In the genomic region with DNA sequence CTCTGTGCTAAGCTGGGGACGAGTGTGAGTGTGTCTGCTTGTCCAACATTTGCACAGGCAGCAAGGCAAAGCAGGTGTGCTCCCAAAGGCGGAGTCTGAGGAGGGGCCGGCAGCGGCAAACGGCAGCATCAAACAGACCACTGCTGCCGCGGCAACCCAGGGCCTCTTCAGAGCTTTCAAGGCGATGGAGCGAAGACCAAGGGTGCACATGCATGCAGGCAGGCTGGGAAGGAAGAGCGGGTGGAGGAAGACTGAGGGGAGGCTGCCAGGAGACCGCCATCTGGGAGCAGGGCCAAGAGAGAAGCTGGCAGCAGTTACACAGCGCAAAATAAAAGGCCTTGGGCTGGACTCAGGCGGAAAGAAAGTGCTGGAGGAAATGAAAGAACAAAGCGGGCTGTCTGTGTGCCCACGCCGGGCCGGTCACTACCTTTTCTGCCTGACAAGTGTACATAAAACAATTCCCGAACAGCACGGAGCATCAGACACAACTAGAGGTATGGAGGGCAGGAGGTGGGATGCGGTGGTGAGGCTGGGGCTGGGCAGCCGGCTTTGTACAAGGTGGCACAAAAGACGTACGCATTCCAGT, we compare ENCODE assay signal across 8 cellular contexts.
DNase-seq lines count a peak whose midpoint lies in the region; ATAC-seq and TF ChIP-seq lines count a peak whose summit lies in the region.

No MANE protein-coding gene starts in this region.

- ATAC-seq in GM21390 (IDR thresholded peaks at IDR 0.05; ENCODE audit: unreplicated experiment) = no peak
- no peak for ATAC-seq in GM18868 (IDR thresholded peaks at IDR 0.05; ENCODE audit: unreplicated experiment)

- POLR2A ChIA-PET in HEK293 (lab: Yijun Ruan, JAX) = interaction anchor here (1.9 kb wide), 1 partner anchor 9 kb away, joined by 5 read pairs; the partner anchor contains the start of gene TIMM22

- H3K36me3 ChIP-seq in HEK293 (ENCODE audit: control insufficient read depth in 2 of 2, insufficient read depth in 1 of 2, low read length in 2 of 2) = peaks cover 7 to 96% of the 10 kb centered on the region in 2 experiments

- CTCF ChIA-PET in HEK293 (lab: Yijun Ruan, JAX) = interaction anchor here (1.2 to 1.6 kb wide), 2 partner anchors 22 to 51 kb away, joined by 3 to 7 read pairs; no protein-coding TSS in a partner anchor

- peaks cover 4% of the 10 kb centered on the region; the same call in 1 of the 2 replicates for H3K4me1 ChIP-seq in HEK293 (ENCODE audit: control insufficient read depth, insufficient read depth, low read length)

- H3K9me3 ChIP-seq in HEK293 (ENCODE audit: control insufficient read depth, insufficient read depth, low read depth, low read length) = no peaks in the 10 kb centered on the region

- H3K4me3 ChIP-seq in HEK293 (ENCODE audit: low read depth, low read length) = no peak overlapping the region

- TF ChIP-seq CTCF in HEK293 (tag by site-specific recombination; IDR thresholded peaks at IDR 0.05) = no peak

- DNase-seq in SW480 (ENCODE audit: low spot score) (peak; percentile 48), globus pallidus (ENCODE audit: low spot score) (peak; percentile 80), putamen (ENCODE audit: low spot score) (peak; percentile 77), T1000 (lab: John Stamatoyannopoulos, UW) (no peak), SKM-1 treated with dmso at 0.1 percent for 144 hours (lab: John Stamatoyannopoulos, UW; ENCODE audit: unreplicated experiment) (no peak)

- peak overlapping the region; percentile 37; the same call in 1 of the 2 replicates for H3K27ac ChIP-seq in HEK293 (ENCODE audit: extremely low read depth, low read depth, low read length)

TF ChIP-seq in HEK293, 187 proteins besides CTCF, POLR2A, EP300 and RAD21:
- no peak for TF ChIP-seq KLF16 (tag by site-specific recombination; IDR thresholded peaks at IDR 0.05)
- TF ChIP-seq ZNF133 (tag by site-specific recombination; IDR thresholded peaks at IDR 0.05) = peak; percentile 51; the same call in 1 of the 2 replicates
- no peak for TF ChIP-seq ZNF670 (tag by site-specific recombination; IDR thresholded peaks at IDR 0.05; ENCODE audit: low read depth)
- TF ChIP-seq KLF7 (tag by site-specific recombination; IDR thresholded peaks at IDR 0.05; ENCODE audit: borderline replicate concordance) = no peak
- TF ChIP-seq ZNF239 (tag by site-specific recombination; IDR thresholded peaks at IDR 0.05) = no peak
- peak; percentile 28; the same call in 1 of the 2 replicates for TF ChIP-seq MYNN (tag by site-specific recombination; IDR thresholded peaks at IDR 0.05; ENCODE audit: borderline replicate concordance)
- TF ChIP-seq ZFP69B (tag by site-specific recombination; IDR thresholded peaks at IDR 0.05) = no peak
- TF ChIP-seq GLI4 (tag by site-specific recombination; IDR thresholded peaks at IDR 0.05) = no peak
- TF ChIP-seq HOXA7 (CRISPR knock-in tag; IDR thresholded peaks at IDR 0.05; ENCODE audit: borderline replicate concordance) = no peak
- TF ChIP-seq ZNF202 (tag by site-specific recombination; IDR thresholded peaks at IDR 0.05; ENCODE audit: borderline replicate concordance) = no peak
- peak; percentile 75 for TF ChIP-seq ZNF600 (tag by site-specific recombination; IDR thresholded peaks at IDR 0.05)
- TF ChIP-seq ZNF394 (tag by site-specific recombination; IDR thresholded peaks at IDR 0.05; ENCODE audit: borderline replicate concordance) = peak; percentile 36; the same call in 1 of the 2 replicates
- TF ChIP-seq ZNF560 (tag by site-specific recombination; IDR thresholded peaks at IDR 0.05; ENCODE audit: borderline replicate concordance) = no peak
- TF ChIP-seq ZNF157 (tag by site-specific recombination; IDR thresholded peaks at IDR 0.05) = no peak
- TF ChIP-seq ZSCAN30 (tag by site-specific recombination; IDR thresholded peaks at IDR 0.05) = peak; percentile 92
- no peak for TF ChIP-seq ZNF146 (tag by site-specific recombination; IDR thresholded peaks at IDR 0.05)

Comparison
In these comparisons a context has a peak if more than half of its experiments do, and no peak if none do; other contexts are left out.
1. DNase-seq: peak in SW480 (single experiment), globus pallidus (single experiment) and putamen (single experiment); none in T1000 (single experiment) and SKM-1 treated with dmso at 0.1 percent for 144 hours (single experiment).